16 cellular contexts compared by ENCODE assay signal in the genomic region with DNA sequence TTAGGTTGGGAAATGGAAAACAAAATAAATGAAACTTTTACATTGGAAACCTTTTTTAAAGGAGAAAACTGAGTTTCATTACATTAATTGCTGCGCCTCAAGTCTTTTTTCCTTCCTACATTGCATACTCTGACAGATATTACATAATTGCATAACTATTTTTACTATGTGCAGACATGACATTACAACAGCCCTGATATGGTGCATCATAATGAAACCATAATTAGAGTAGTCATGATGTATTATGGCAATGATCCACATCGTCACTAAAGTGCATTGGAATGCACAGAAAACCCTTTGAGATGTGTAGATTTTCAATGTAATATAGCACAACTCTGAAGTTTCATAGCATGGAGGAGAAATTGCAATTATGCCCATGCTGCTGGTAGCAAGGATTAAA.
"Had no signal": no experiment of that assay in that cellular context is flagged by ENCODE, and none has a peak within 500 bp of the region (broad histone marks: within the 10 kb centered on the region; RNA-seq: fewer than 3 reads in every experiment).

No MANE protein-coding gene starts in this region.

- H3K4me3 Mint-ChIP-seq: activated T-cell treated with anti-CD3 and anti-CD28 coated beads, Interleukin-2, amount 50 U/mL, for 4 hours; immature natural killer cell had no signal

- H3K27ac Mint-ChIP-seq: immature natural killer cell had no signal

- H3K4me1 Mint-ChIP-seq: immature natural killer cell had no signal

- H3K9me3 ChIP-seq: adrenal gland, lower lobe of right lung, ovary, tibial nerve, uterus had no signal

- H3K27me3 ChIP-seq: adrenal gland, ovary, tibial nerve, uterus had no signal

- H3K4me3 ChIP-seq: adrenal gland, lower lobe of right lung, ovary, tibial nerve, uterus had no signal

- H3K9me3 Mint-ChIP-seq: activated T-cell treated with anti-CD3 and anti-CD28 coated beads, Interleukin-2, amount 50 U/mL, for 4 hours had no signal

- H3K27ac ChIP-seq: adrenal gland, lower lobe of right lung, ovary, tibial nerve, uterus had no signal

- H3K36me3 ChIP-seq: adrenal gland, lower lobe of right lung, ovary, tibial nerve, uterus had no signal

- H3K4me1 ChIP-seq: lower lobe of right lung, uterus had no signal

- DNase-seq: activated CD4-positive, alpha-beta T cell treated with anti-CD3 and anti-CD28 coated beads for 1 hour; activated CD4-positive, alpha-beta T cell treated with anti-CD3 and anti-CD28 coated beads, Interleukin-2, amount 50 U/mL, for 4 hours; activated effector memory CD4-positive, alpha-beta T cell treated with Interleukin-2 at 50 U/mL for 16 hours; activated naive CD4-positive, alpha-beta T cell treated with anti-CD3 and anti-CD28 coated beads, Interleukin-2, amount 50 U/mL, for 16 hours; activated T-cell treated with anti-CD3 and anti-CD28 coated beads, Interleukin-2, amount 50 U/mL, for 4 hours; adrenal gland; head of caudate nucleus; immature natural killer cell; lower lobe of right lung; midbrain; ovary; stimulated activated CD4-positive, alpha-beta T cell treated with anti-CD3 and anti-CD28 coated beads, Interleukin-4, amount 100 ng/mL, for 1 hour; stimulated activated naive CD4-positive, alpha-beta T cell; substantia nigra; uterus had no signal

- H3K36me3 Mint-ChIP-seq: immature natural killer cell had no signal
